ENCODE assay signal across 10 cellular contexts in the genomic region with DNA sequence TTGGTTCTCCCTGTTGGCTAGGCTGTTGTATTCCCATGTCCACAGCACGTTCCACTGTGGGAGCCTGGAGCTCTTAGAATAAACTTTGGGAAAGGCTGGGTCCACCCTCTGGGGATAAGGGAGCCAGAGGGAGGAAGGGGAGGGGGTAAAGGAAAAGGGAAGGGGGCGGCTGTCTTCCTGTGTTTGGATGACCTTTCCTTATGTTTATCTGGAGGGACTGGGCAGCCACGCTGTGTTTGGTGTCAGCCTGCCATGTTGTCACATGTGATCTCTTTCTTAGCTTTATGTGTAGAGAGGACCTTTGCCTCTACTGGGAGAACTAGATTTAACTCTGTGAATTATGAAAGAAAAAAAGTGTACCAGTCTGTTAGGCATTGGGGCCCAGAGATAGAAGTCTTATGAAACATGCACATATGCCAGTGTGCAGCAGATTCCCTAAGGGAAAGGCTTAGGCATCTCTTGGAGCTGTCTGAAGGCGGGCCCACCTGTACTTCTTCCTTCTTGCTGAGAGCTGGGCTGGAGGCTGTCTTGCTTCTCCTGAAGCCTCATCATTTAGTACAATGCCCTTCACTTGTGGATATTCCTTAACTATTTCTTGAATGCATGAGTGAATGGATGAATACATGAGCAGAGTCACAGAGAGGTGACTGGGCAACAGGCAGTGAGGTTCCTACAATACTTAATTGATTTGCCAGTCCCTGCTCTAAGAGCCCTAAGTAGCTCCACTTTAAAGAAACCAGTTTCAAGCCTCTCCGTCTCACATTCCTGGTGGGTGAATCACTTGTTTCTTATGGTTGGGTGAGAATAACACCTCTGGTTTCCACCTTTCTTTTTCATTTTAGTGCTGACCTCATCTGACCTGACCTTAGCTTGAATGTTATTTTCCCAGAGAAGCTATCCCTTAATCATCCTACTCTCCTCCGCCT.
DNase-seq lines count a peak whose midpoint lies in the region; ATAC-seq, FAIRE-seq and TF ChIP-seq lines count a peak whose summit lies in the region.
"Had no signal": no experiment of that assay in that cellular context is flagged by ENCODE, and none has a peak within 500 bp of the region (broad histone marks: within the 10 kb centered on the region; RNA-seq: fewer than 3 reads in every experiment).

No MANE protein-coding gene starts in this region.

- H3K4me3 Mint-ChIP-seq in CD14-positive monocyte, result no peak overlapping the region

- H3K9me3 ChIP-seq in esophagus squamous epithelium (no peaks in the 10 kb centered on the region), muscle layer of duodenum (ENCODE audit: control insufficient read depth in 1 of 2, low read length in 2 of 2) (no peaks in the 10 kb centered on the region), smooth muscle cell (replicated peaks; ENCODE audit: low read depth) (no peaks in the 10 kb centered on the region)
- H3K9me3 ChIP-seq: BLaER1 had no signal

- H3F3A ChIP-seq in smooth muscle cell (ENCODE audit: low read depth), result no peaks in the 10 kb centered on the region

- no peak overlapping the region for H2AFZ ChIP-seq in smooth muscle cell (ENCODE audit: low read depth)

- no peak for TF ChIP-seq CTCF in CD14-positive monocyte (IDR thresholded peaks at IDR 0.05)
- no peak for TF ChIP-seq CTCF in esophagus squamous epithelium (IDR thresholded peaks at IDR 0.05)
- TF ChIP-seq CTCF in D721Med (IDR thresholded peaks at IDR 0.05; ENCODE audit: insufficient read depth, missing control alignments), result no peak
- no peak for TF ChIP-seq CTCF in smooth muscle cell (IDR thresholded peaks at IDR 0.05; ENCODE audit: borderline replicate concordance, insufficient read depth, poor library complexity, severe bottlenecking)

- TF ChIP-seq POLR2A in esophagus squamous epithelium (IDR thresholded peaks at IDR 0.05), result no peak

- H3K4me1 ChIP-seq in esophagus squamous epithelium (peaks cover 7 to 56% (median 38%) of the 10 kb centered on the region in 3 donors), muscle layer of duodenum (ENCODE audit: control insufficient read depth in 1 of 2, insufficient read depth in 2 of 2, low read length in 2 of 2) (peaks cover 7 to 12% of the 10 kb centered on the region in 2 donors), smooth muscle cell (ENCODE audit: low read depth) (no peaks in the 10 kb centered on the region)
- H3K4me1 ChIP-seq: BLaER1 had no signal

- H3K79me2 ChIP-seq in smooth muscle cell (ENCODE audit: low read depth), result no peaks in the 10 kb centered on the region

- H3K4me3 ChIP-seq in esophagus squamous epithelium (no peak overlapping the region), muscle layer of duodenum (ENCODE audit: low read depth in 1 of 2, low read length in 2 of 2) (no peak overlapping the region), smooth muscle cell (no peak overlapping the region)
- H3K4me3 ChIP-seq: BLaER1 had no signal

- no peak for DNase-seq in CD14-positive monocyte (ENCODE audit: low spot score)
- no peak for DNase-seq in esophagus squamous epithelium (lab: John Stamatoyannopoulos, UW)
- no peak for DNase-seq in D721Med (ENCODE audit: insufficient read length, low spot score)
- no peak for DNase-seq in activated CD4-positive, alpha-beta T cell treated with anti-CD3 and anti-CD28 coated beads for 1 hour
- DNase-seq in smooth muscle cell (lab: John Stamatoyannopoulos, UW; ENCODE audit: unreplicated experiment), result no peak
- DNase-seq: NCI-H524 had no signal

- H3K4me1 Mint-ChIP-seq in CD14-positive monocyte, result peaks cover 65% of the 10 kb centered on the region

- H3K27me3 ChIP-seq in esophagus squamous epithelium, result no peaks in the 10 kb centered on the region
- no peaks in the 10 kb centered on the region for H3K27me3 ChIP-seq in muscle layer of duodenum (ENCODE audit: low read depth, low read length)
- H3K27me3 ChIP-seq in smooth muscle cell (ENCODE audit: low read depth), result no peaks in the 10 kb centered on the region
- H3K27me3 ChIP-seq: BLaER1 had no signal

- H3K27ac Mint-ChIP-seq in CD14-positive monocyte, result peak overlapping the region in 6 of 7 donors; percentile 63 to 85 (median 82)

- no peak for ATAC-seq in GM18520 (IDR thresholded peaks at IDR 0.05; ENCODE audit: unreplicated experiment)

- peaks cover 0 to 4% of the 10 kb centered on the region in 2 donors for H3K36me3 Mint-ChIP-seq in CD14-positive monocyte

- no peak overlapping the region for H3K9ac ChIP-seq in smooth muscle cell (ENCODE audit: low read depth)
- H3K9ac ChIP-seq: BLaER1 had no signal

- H3K4me2 ChIP-seq in smooth muscle cell, result no peak overlapping the region
- H3K4me2 ChIP-seq: BLaER1 had no signal

- H3K27me3 Mint-ChIP-seq in CD14-positive monocyte (ENCODE audit: low read depth in 3 of 3), result no peaks in the 10 kb centered on the region

- H3K27ac ChIP-seq in esophagus squamous epithelium (peak overlapping the region; percentile 32 to 85 (median 68)), muscle layer of duodenum (ENCODE audit: low read length) (peak overlapping the region; percentile 58), smooth muscle cell (ENCODE audit: low read depth) (no peak overlapping the region)
- H3K27ac ChIP-seq: BLaER1 had no signal

- intact Hi-C loops in CD14-positive monocyte (cut with micrococcal nuclease) (no loop called here), esophagus squamous epithelium (cut with DNase I) (no loop called here)

- 43 to 52% methylated on average over 5 to 6 of the region's 6 CpGs for WGBS in esophagus squamous epithelium, 2 donors
- 55% methylated on average over 6 of the region's 6 CpGs for WGBS in smooth muscle cell (ENCODE audit: low lambda C conversion rate)

- H4K20me1 ChIP-seq in smooth muscle cell (ENCODE audit: low read depth), result no peaks in the 10 kb centered on the region
- H4K20me1 ChIP-seq: BLaER1 had no signal

- no peaks in the 10 kb centered on the region for H3K36me3 ChIP-seq in esophagus squamous epithelium
- H3K36me3 ChIP-seq in muscle layer of duodenum (ENCODE audit: control insufficient read depth in 1 of 2, insufficient read depth in 2 of 2, low read length in 2 of 2), result no peaks in the 10 kb centered on the region
- H3K36me3 ChIP-seq in smooth muscle cell (ENCODE audit: low read depth), result no peaks in the 10 kb centered on the region
- H3K36me3 ChIP-seq: BLaER1 had no signal

- no peak for FAIRE-seq in D721Med (lab: Jason Lieb, UNC)

- peaks cover 0 to 3% (median 0%) of the 10 kb centered on the region in 7 donors for H3K9me3 Mint-ChIP-seq in CD14-positive monocyte

TF ChIP-seq in PFSK-1, 5 proteins besides CTCF, POLR2A, EP300 and RAD21:
- peak; percentile 46; the same call in 1 of the 2 replicates for TF ChIP-seq SIN3A (IDR thresholded peaks at IDR 0.05; ENCODE audit: borderline replicate concordance, insufficient read depth, low read length)
- TF ChIP-seq FOXP2 (optimal IDR thresholded peaks at IDR 0.05; ENCODE audit: borderline replicate concordance, extremely low read depth, extremely low read length, insufficient read depth), result no peak
